In genomic region chr11:126838779-126839178, GRCh38 we compare ENCODE assay signal across 28 cellular contexts.
"Had no signal": no experiment of that assay in that cellular context is flagged by ENCODE, and none has a peak within 500 bp of the region (broad histone marks: within the 10 kb centered on the region; RNA-seq: fewer than 3 reads in every experiment).

No MANE protein-coding gene starts in this region.

- H3K27ac Mint-ChIP-seq: activated CD8-positive, alpha-beta T cell treated with anti-CD3 and anti-CD28 coated beads for 36 hours; activated naive CD4-positive, alpha-beta T cell treated with anti-CD3 and anti-CD28 coated beads, Interleukin-2, amount 50 U/mL, for 72 hours; activated naive CD8-positive, alpha-beta T cell treated with anti-CD3 and anti-CD28 coated beads, Interleukin-2, amount 50 U/mL, for 24 hours; T-helper 2 cell treated with Interferon-gamma antibody and Interleukin-4, amounts not matched to agents 5 μg/mL and 100 μg/mL, for 36 hours had no signal

- H3K27me3 Mint-ChIP-seq: activated CD8-positive, alpha-beta T cell treated with anti-CD3 and anti-CD28 coated beads for 36 hours had no signal

- H3K4me1 ChIP-seq: ascending aorta had no signal

- H3K4me3 Mint-ChIP-seq: activated CD8-positive, alpha-beta T cell treated with anti-CD3 and anti-CD28 coated beads for 36 hours; activated naive CD8-positive, alpha-beta T cell treated with anti-CD3 and anti-CD28 coated beads, Interleukin-2, amount 50 U/mL, for 24 hours; T-helper 2 cell treated with Interferon-gamma antibody and Interleukin-4, amounts not matched to agents 5 μg/mL and 100 μg/mL, for 36 hours had no signal

- H3K4me3 ChIP-seq: ascending aorta, cardiac muscle cell had no signal

- H3K4me1 Mint-ChIP-seq: activated naive CD8-positive, alpha-beta T cell treated with anti-CD3 and anti-CD28 coated beads, Interleukin-2, amount 50 U/mL, for 24 hours had no signal

- DNase-seq: activated CD4-positive, alpha-beta T cell treated with anti-CD3 and anti-CD28 coated beads for 4 hours; activated CD8-positive, alpha-beta memory T cell treated with anti-CD3 and anti-CD28 coated beads, Interleukin-2, amount 50 U/mL, for 48 hours; activated CD8-positive, alpha-beta T cell treated with anti-CD3 and anti-CD28 coated beads for 36 hours; activated naive CD4-positive, alpha-beta T cell treated with Interleukin-2 at 50 U/mL for 16 hours; activated naive CD8-positive, alpha-beta T cell treated with anti-CD3 and anti-CD28 coated beads, Interleukin-2, amount 50 U/mL, for 24 hours; activated T-cell treated with anti-CD3 and anti-CD28 coated beads, Interleukin-2, amount 50 U/mL, for 1 hour; amniotic stem cell; brain microvascular endothelial cell; IMR-90; Kasumi-1; KBM-7; NCI-H1048; NCI-H146; NCI-H187 treated with DMSO at 0.1 percent for 48 hours; NCI-H2081 treated with DMSO at 0.1 percent for 48 hours; NCI-H446; NCI-H524; NCI-H82; NK-92 treated with Interleukin-12 subunit alpha and Interleukin-12 subunit beta, amount 100 ng/mL, for 24 hours; RPMI8226; SW 1271 had no signal

- H3K27me3 ChIP-seq: ascending aorta, brain microvascular endothelial cell, cardiac muscle cell had no signal

- H3K36me3 Mint-ChIP-seq: activated naive CD4-positive, alpha-beta T cell treated with anti-CD3 and anti-CD28 coated beads, Interleukin-2, amount 50 U/mL, for 72 hours had no signal

- H3K9me3 Mint-ChIP-seq: activated CD8-positive, alpha-beta T cell treated with anti-CD3 and anti-CD28 coated beads for 36 hours; activated naive CD8-positive, alpha-beta T cell treated with anti-CD3 and anti-CD28 coated beads, Interleukin-2, amount 50 U/mL, for 24 hours; T-helper 2 cell treated with Interferon-gamma antibody and Interleukin-4, amounts not matched to agents 5 μg/mL and 100 μg/mL, for 36 hours had no signal

- H3K36me3 ChIP-seq: ascending aorta, brain microvascular endothelial cell, cardiac muscle cell had no signal

- H3K9me3 ChIP-seq: ascending aorta had no signal

- ATAC-seq: activated CD4-positive, CD25-positive, alpha-beta regulatory T cell treated with anti-CD3 and anti-CD28 coated beads, Interleukin-2, amount 50 U/mL, for 24 hours; activated CD8-positive, alpha-beta T cell treated with anti-CD3 and anti-CD28 coated beads for 36 hours; activated naive CD4-positive, alpha-beta T cell treated with anti-CD3 and anti-CD28 coated beads, Interleukin-2, amount 50 U/mL, for 72 hours; activated naive CD8-positive, alpha-beta T cell treated with anti-CD3 and anti-CD28 coated beads, Interleukin-2, amount 50 U/mL, for 24 hours; Panc1; Right ventricle myocardium inferior had no signal

- H3K27ac ChIP-seq: ascending aorta, brain microvascular endothelial cell, cardiac muscle cell had no signal
